ENCODE assay signal across 1 cellular context in the genomic region with DNA sequence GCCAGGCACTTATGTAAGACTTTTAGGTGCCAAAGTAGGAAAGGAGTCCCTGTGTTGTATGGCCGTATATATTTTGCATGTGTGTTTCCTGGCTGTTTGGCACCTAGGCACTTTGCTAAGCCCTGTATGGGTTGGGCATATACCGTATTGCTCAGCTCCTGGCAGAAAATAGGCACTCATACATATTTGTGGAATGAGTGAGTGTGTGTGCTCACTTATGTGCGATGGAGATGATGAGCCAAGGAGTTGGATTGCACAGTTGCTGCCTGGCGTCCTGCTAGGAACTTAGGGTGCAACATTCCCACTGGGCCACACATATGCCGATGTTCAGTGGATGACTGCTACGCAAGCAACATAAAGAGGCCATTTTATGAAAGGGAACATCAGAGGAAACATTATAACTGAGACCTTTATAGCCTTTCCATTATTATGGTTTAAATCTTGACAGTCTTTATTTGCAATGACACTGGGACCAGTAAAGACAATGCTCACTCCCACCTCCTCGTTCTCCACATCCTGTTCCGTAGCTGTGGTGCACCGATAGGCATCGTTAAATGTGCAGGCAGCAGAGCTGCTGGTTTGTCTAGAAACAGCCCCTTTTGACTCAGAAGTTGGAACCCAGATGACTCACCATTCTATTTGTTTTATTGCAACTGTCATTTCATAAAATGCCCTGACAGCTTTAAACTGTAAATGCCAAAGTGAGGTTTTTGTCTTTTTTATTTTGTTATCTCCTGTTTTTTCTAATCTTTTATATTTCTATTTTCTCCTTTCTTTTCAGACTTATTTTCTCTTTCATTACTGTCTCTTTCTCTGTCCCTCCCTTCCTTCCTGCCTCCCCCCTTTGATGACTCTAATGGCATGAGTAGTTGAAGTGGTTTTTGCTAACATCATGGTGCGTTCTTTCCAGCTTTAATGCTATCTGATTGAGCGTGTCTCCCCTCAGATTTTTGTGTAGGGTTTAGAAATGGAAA.
TF ChIP-seq lines count a peak whose summit lies in the region.

No MANE protein-coding gene starts in this region.

TF ChIP-seq in GM12878, 131 proteins besides CTCF, POLR2A, EP300 and RAD21 (continued from another document and continues in another):
- TF ChIP-seq, protein P1, sequence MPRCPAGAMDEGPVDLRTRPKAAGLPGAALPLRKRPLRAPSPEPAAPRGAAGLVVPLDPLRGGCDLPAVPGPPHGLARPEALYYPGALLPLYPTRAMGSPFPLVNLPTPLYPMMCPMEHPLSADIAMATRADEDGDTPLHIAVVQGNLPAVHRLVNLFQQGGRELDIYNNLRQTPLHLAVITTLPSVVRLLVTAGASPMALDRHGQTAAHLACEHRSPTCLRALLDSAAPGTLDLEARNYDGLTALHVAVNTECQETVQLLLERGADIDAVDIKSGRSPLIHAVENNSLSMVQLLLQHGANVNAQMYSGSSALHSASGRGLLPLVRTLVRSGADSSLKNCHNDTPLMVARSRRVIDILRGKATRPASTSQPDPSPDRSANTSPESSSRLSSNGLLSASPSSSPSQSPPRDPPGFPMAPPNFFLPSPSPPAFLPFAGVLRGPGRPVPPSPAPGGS (IDR thresholded peaks at IDR 0.05; ENCODE audit: borderline replicate concordance, insufficient read depth, low read depth, low read length, poor library complexity, severe bottlenecking): peak; percentile 85
- TF ChIP-seq RELA (IDR thresholded peaks at IDR 0.05; ENCODE audit: borderline replicate concordance, partially characterized antibody) (peak; percentile 12), TCF12 (IDR thresholded peaks at IDR 0.05; ENCODE audit: low read depth, low read length) (peak; percentile 88), ESRRA (IDR thresholded peaks at IDR 0.05; ENCODE audit: low read length) (no peak), CBFB (IDR thresholded peaks at IDR 0.05; ENCODE audit: low read depth) (peak; percentile 57; the same call in 1 of the 2 replicates), POU2F2 (IDR thresholded peaks at IDR 0.05; ENCODE audit: borderline replicate concordance, low read depth, low read length) (peak; percentile 92), SMAD5 (IDR thresholded peaks at IDR 0.05; ENCODE audit: low read depth) (no peak), ZBTB4 (CRISPR knock-in tag; IDR thresholded peaks at IDR 0.05) (no peak), SMC3 (IDR thresholded peaks at IDR 0.05; ENCODE audit: borderline replicate concordance, low read length) (peak; percentile 9; the same call in 1 of the 2 replicates), MTA3 (IDR thresholded peaks at IDR 0.05; ENCODE audit: borderline replicate concordance, low read length) (peak; percentile 91; the same call in 1 of the 2 replicates), IRF4 (IDR thresholded peaks at IDR 0.05; ENCODE audit: low read depth, low read length) (peak; percentile 99), EED (IDR thresholded peaks at IDR 0.05; ENCODE audit: low read depth) (peak; percentile 92), ETV6 (conservative IDR thresholded peaks at IDR 0.05 in 1 of 2, IDR thresholded peaks at IDR 0.05 in 1 of 2; ENCODE audit: borderline replicate concordance in 1 of 2, low read depth in 1 of 2) (peak in 1 of 2 experiments; percentile 78; a peak in 2 of 4 replicates), BACH1 (IDR thresholded peaks at IDR 0.05; ENCODE audit: borderline replicate concordance) (peak; percentile 79; the same call in 1 of the 2 replicates), MTA2 (IDR thresholded peaks at IDR 0.05; ENCODE audit: low read depth) (peak; percentile 99), SRF (IDR thresholded peaks at IDR 0.05; ENCODE audit: low read depth in 2 of 2, low read length in 2 of 2) (peak in 1 of 2 experiments; percentile 62; a peak in 1 of 4 replicates), JUNB (IDR thresholded peaks at IDR 0.05) (peak; percentile 99), SUPT20H (IDR thresholded peaks at IDR 0.05; ENCODE audit: borderline replicate concordance, control insufficient read depth, low read depth, low read length) (no peak), POLR2AphosphoS5 (IDR thresholded peaks at IDR 0.05; ENCODE audit: low read length) (0 out of 2 replicates have a peak, but pooled peaks have one; percentile 36), RB1 (IDR thresholded peaks at IDR 0.05; ENCODE audit: borderline replicate concordance) (no peak), PAX5 (IDR thresholded peaks at IDR 0.05; ENCODE audit: borderline replicate concordance, low read depth, low read length) (peak; percentile 96), IKZF2 (IDR thresholded peaks at IDR 0.05) (peak; percentile 90 to 94), IKZF1 (conservative IDR thresholded peaks at IDR 0.05) (peak; percentile 76), TBL1XR1 (IDR thresholded peaks at IDR 0.05; ENCODE audit: low read depth, low read length) (peak; percentile 77), CREB1 (IDR thresholded peaks at IDR 0.05; ENCODE audit: low read depth) (peak; percentile 31; the same call in 1 of the 2 replicates), PBX3 (IDR thresholded peaks at IDR 0.05; ENCODE audit: insufficient replicate concordance, low read depth, low read length) (peak; percentile 62), TCF3 (IDR thresholded peaks at IDR 0.05; ENCODE audit: borderline replicate concordance, insufficient read depth, low read depth, low read length) (peak; percentile 88), MLLT1 (IDR thresholded peaks at IDR 0.05) (peak; percentile 77; the same call in 1 of the 2 replicates), NBN (IDR thresholded peaks at IDR 0.05) (peak; percentile 91), YBX1 (IDR thresholded peaks at IDR 0.05) (no peak), MEF2B (IDR thresholded peaks at IDR 0.05; ENCODE audit: partially characterized antibody, poor library complexity, severe bottlenecking) (peak; percentile 73), SP1 (IDR thresholded peaks at IDR 0.05; ENCODE audit: low read depth, low read length) (peak; percentile 76), CREM (IDR thresholded peaks at IDR 0.05; ENCODE audit: low read depth) (peak; percentile 87), SPI1 (IDR thresholded peaks at IDR 0.05; ENCODE audit: borderline replicate concordance, insufficient read depth, low read depth, low read length) (peak; percentile 58)
- TF ChIP-seq, protein P2, sequence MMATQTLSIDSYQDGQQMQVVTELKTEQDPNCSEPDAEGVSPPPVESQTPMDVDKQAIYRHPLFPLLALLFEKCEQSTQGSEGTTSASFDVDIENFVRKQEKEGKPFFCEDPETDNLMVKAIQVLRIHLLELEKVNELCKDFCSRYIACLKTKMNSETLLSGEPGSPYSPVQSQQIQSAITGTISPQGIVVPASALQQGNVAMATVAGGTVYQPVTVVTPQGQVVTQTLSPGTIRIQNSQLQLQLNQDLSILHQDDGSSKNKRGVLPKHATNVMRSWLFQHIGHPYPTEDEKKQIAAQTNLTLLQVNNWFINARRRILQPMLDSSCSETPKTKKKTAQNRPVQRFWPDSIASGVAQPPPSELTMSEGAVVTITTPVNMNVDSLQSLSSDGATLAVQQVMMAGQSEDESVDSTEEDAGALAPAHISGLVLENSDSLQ (IDR thresholded peaks at IDR 0.05): peak; percentile 89
- TF ChIP-seq, protein P3, sequence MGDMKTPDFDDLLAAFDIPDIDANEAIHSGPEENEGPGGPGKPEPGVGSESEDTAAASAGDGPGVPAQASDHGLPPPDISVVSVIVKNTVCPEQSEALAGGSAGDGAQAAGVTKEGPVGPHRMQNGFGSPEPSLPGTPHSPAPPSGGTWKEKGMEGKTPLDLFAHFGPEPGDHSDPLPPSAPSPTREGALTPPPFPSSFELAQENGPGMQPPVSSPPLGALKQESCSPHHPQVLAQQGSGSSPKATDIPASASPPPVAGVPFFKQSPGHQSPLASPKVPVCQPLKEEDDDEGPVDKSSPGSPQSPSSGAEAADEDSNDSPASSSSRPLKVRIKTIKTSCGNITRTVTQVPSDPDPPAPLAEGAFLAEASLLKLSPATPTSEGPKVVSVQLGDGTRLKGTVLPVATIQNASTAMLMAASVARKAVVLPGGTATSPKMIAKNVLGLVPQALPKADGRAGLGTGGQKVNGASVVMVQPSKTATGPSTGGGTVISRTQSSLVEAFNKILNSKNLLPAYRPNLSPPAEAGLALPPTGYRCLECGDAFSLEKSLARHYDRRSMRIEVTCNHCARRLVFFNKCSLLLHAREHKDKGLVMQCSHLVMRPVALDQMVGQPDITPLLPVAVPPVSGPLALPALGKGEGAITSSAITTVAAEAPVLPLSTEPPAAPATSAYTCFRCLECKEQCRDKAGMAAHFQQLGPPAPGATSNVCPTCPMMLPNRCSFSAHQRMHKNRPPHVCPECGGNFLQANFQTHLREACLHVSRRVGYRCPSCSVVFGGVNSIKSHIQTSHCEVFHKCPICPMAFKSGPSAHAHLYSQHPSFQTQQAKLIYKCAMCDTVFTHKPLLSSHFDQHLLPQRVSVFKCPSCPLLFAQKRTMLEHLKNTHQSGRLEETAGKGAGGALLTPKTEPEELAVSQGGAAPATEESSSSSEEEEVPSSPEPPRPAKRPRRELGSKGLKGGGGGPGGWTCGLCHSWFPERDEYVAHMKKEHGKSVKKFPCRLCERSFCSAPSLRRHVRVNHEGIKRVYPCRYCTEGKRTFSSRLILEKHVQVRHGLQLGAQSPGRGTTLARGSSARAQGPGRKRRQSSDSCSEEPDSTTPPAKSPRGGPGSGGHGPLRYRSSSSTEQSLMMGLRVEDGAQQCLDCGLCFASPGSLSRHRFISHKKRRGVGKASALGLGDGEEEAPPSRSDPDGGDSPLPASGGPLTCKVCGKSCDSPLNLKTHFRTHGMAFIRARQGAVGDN (IDR thresholded peaks at IDR 0.05): peak; percentile 62; the same call in 1 of the 2 replicates
- TF ChIP-seq, protein P4, sequence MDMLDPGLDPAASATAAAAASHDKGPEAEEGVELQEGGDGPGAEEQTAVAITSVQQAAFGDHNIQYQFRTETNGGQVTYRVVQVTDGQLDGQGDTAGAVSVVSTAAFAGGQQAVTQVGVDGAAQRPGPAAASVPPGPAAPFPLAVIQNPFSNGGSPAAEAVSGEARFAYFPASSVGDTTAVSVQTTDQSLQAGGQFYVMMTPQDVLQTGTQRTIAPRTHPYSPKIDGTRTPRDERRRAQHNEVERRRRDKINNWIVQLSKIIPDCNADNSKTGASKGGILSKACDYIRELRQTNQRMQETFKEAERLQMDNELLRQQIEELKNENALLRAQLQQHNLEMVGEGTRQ (IDR thresholded peaks at IDR 0.05; ENCODE audit: borderline replicate concordance, low read depth, low read length): no peak
- TF ChIP-seq, protein P5, sequence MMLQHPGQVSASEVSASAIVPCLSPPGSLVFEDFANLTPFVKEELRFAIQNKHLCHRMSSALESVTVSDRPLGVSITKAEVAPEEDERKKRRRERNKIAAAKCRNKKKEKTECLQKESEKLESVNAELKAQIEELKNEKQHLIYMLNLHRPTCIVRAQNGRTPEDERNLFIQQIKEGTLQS (IDR thresholded peaks at IDR 0.05; ENCODE audit: borderline replicate concordance, extremely low read depth, low read depth, low read length): no peak
- TF ChIP-seq, protein P6, sequence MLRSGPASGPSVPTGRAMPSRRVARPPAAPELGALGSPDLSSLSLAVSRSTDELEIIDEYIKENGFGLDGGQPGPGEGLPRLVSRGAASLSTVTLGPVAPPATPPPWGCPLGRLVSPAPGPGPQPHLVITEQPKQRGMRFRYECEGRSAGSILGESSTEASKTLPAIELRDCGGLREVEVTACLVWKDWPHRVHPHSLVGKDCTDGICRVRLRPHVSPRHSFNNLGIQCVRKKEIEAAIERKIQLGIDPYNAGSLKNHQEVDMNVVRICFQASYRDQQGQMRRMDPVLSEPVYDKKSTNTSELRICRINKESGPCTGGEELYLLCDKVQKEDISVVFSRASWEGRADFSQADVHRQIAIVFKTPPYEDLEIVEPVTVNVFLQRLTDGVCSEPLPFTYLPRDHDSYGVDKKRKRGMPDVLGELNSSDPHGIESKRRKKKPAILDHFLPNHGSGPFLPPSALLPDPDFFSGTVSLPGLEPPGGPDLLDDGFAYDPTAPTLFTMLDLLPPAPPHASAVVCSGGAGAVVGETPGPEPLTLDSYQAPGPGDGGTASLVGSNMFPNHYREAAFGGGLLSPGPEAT (IDR thresholded peaks at IDR 0.05; ENCODE audit: low read depth): peak; percentile 82
